Comparison of ENCODE assay signal across 8 cellular contexts in genomic region chr11:104897891-104898684, GRCh38. TPM values are rescaled to one million over a fixed set of nuclear protein-coding genes. Genes with fewer than 3 reads are reported as not detected.
A peak's percentile ranks its signal among the peaks of the same experiment; 100 is the strongest.
DNase-seq lines count a peak whose midpoint lies in the region; ATAC-seq and TF ChIP-seq lines count a peak whose summit lies in the region.

Gene CASP12, minus strand, starts transcription at chr11:104898460.

- H3K4me3 Mint-ChIP-seq in activated T-cell treated with anti-CD3 and anti-CD28 coated beads, Interleukin-2, amount 50 U/mL, for 24 hours = peak within 1 kb of the TSS; percentile 45
- H3K4me3 Mint-ChIP-seq in activated CD4-positive, alpha-beta memory T cell treated with anti-CD3 and anti-CD28 coated beads for 36 hours = peak within 1 kb of the TSS; percentile 74
- peak within 1 kb of the TSS; percentile 73 to 87 (median 78) for H3K4me3 Mint-ChIP-seq in immature natural killer cell

- intact Hi-C loops in activated CD4-positive, alpha-beta memory T cell treated with anti-CD3 and anti-CD28 coated beads for 36 hours (cut with micrococcal nuclease) = loop anchor here (1.0 kb wide), 3 partner anchors 9 to 21 kb away; no protein-coding TSS in a partner anchor
- intact Hi-C loops in tibial artery (cut with DNase I; ENCODE audit: low total_unique reads) = no loop called here

- no peaks in the 10 kb centered on the region for H3K27me3 ChIP-seq in tibial artery

- CTCF ChIA-PET in activated CD4-positive, alpha-beta memory T cell treated with anti-CD3 and anti-CD28 coated beads for 36 hours (lab: Charles Lee) = interaction anchor here (1.3 kb wide), 1 partner anchor 291 kb away, joined by 4 read pairs; no protein-coding TSS in a partner anchor

- TF ChIP-seq CTCF in tibial artery (IDR thresholded peaks at IDR 0.05) = no peak

- peak within 1 kb of the TSS; percentile 56 for H3K27ac Mint-ChIP-seq in activated T-cell treated with anti-CD3 and anti-CD28 coated beads, Interleukin-2, amount 50 U/mL, for 24 hours
- peak within 1 kb of the TSS; percentile 81 for H3K27ac Mint-ChIP-seq in activated CD4-positive, alpha-beta memory T cell treated with anti-CD3 and anti-CD28 coated beads for 36 hours
- H3K27ac Mint-ChIP-seq in immature natural killer cell = peak within 1 kb of the TSS; percentile 65 to 90 (median 81)

- H3K27me3 Mint-ChIP-seq in activated T-cell treated with anti-CD3 and anti-CD28 coated beads, Interleukin-2, amount 50 U/mL, for 24 hours = no peaks in the 10 kb centered on the region
- no peaks in the 10 kb centered on the region for H3K27me3 Mint-ChIP-seq in activated CD4-positive, alpha-beta memory T cell treated with anti-CD3 and anti-CD28 coated beads for 36 hours
- peaks cover 0 to 3% (median 0%) of the 10 kb centered on the region in 3 donors for H3K27me3 Mint-ChIP-seq in immature natural killer cell (ENCODE audit: low read depth in 3 of 3)

- POLR2A ChIA-PET in activated CD4-positive, alpha-beta memory T cell treated with anti-CD3 and anti-CD28 coated beads for 36 hours (lab: Charles Lee) = no interaction called here

- H3K27ac ChIP-seq in tibial artery = peak within 1 kb of the TSS; percentile 55 to 80

- peaks cover 0 to 49% (median 10%) of the 10 kb centered on the region in 4 donors for H3K4me1 ChIP-seq in tibial artery

- H3K36me3 Mint-ChIP-seq in activated T-cell treated with anti-CD3 and anti-CD28 coated beads, Interleukin-2, amount 50 U/mL, for 24 hours (ENCODE audit: low read depth) = peaks cover 7% of the 10 kb centered on the region
- H3K36me3 Mint-ChIP-seq in activated CD4-positive, alpha-beta memory T cell treated with anti-CD3 and anti-CD28 coated beads for 36 hours = peaks cover 2% of the 10 kb centered on the region
- peaks cover 19 to 24% (median 20%) of the 10 kb centered on the region in 3 donors for H3K36me3 Mint-ChIP-seq in immature natural killer cell

- peak within 1 kb of the TSS; percentile 50 for H3K4me3 ChIP-seq in tibial artery

- no peak for DNase-seq in activated T-cell treated with anti-CD3 and anti-CD28 coated beads, Interleukin-2, amount 50 U/mL, for 24 hours
- no peak for DNase-seq in activated T-cell treated with anti-CD3 and anti-CD28 coated beads for 4 hours
- peak; percentile 33 for DNase-seq in activated CD4-positive, alpha-beta memory T cell treated with anti-CD3 and anti-CD28 coated beads for 36 hours
- DNase-seq in immature natural killer cell = peak in 2 of 3 donors; percentile 9 to 33
- DNase-seq in tibial artery = no peak
- DNase-seq in SW480 (ENCODE audit: low spot score) = no peak
- no peak for DNase-seq in iPS-NIHi11 (ENCODE audit: low spot score)

- no peaks in the 10 kb centered on the region for H3K36me3 ChIP-seq in tibial artery

- peaks cover 3% of the 10 kb centered on the region for H3K9me3 Mint-ChIP-seq in activated T-cell treated with anti-CD3 and anti-CD28 coated beads, Interleukin-2, amount 50 U/mL, for 24 hours
- H3K9me3 Mint-ChIP-seq in activated CD4-positive, alpha-beta memory T cell treated with anti-CD3 and anti-CD28 coated beads for 36 hours = no peaks in the 10 kb centered on the region
- no peaks in the 10 kb centered on the region for H3K9me3 Mint-ChIP-seq in immature natural killer cell

- ATAC-seq in HG03280 (IDR thresholded peaks at IDR 0.05; ENCODE audit: unreplicated experiment) = no peak

- no peaks in the 10 kb centered on the region for H3K9me3 ChIP-seq in tibial artery

- peaks cover 25% of the 10 kb centered on the region for H3K4me1 Mint-ChIP-seq in activated T-cell treated with anti-CD3 and anti-CD28 coated beads, Interleukin-2, amount 50 U/mL, for 24 hours (ENCODE audit: low read depth)
- H3K4me1 Mint-ChIP-seq in activated CD4-positive, alpha-beta memory T cell treated with anti-CD3 and anti-CD28 coated beads for 36 hours (ENCODE audit: low read depth) = peaks cover 30% of the 10 kb centered on the region
- peaks cover 41 to 53% of the 10 kb centered on the region in 2 donors for H3K4me1 Mint-ChIP-seq in immature natural killer cell

RNA-seq across cellular contexts. Expression of gene CASP12, which starts in this region (rescaled TPM):
- not detected for total RNA-seq in activated CD4-positive, alpha-beta memory T cell treated with anti-CD3 and anti-CD28 coated beads for 36 hours
- not detected for polyA plus RNA-seq in immature natural killer cell

Comparison
In these comparisons a context has a peak if more than half of its experiments do, and no peak if none do; other contexts are left out.
1. Peak in DNase-seq in activated CD4-positive, alpha-beta memory T cell treated with anti-CD3 and anti-CD28 coated beads for 36 hours; RNA of the gene not detected or under 1 TPM.
2. Peak in DNase-seq in immature natural killer cell; RNA of the gene not detected or under 1 TPM.